Comparison of ENCODE assay signal across 33 cellular contexts in genomic region chr19:1824252-1824622, GRCh38.
"Had no signal": no experiment of that assay in that cellular context is flagged by ENCODE, and none has a peak within 500 bp of the region (broad histone marks: within the 10 kb centered on the region; RNA-seq: fewer than 3 reads in every experiment).

No MANE protein-coding gene starts in this region.

- H3K4me2 ChIP-seq: smooth muscle cell had no signal

- H3K9me3 Mint-ChIP-seq: activated naive CD4-positive, alpha-beta T cell treated with anti-CD3 and anti-CD28 coated beads for 36 hours; effector memory CD8-positive, alpha-beta T cell; immature natural killer cell; naive thymus-derived CD8-positive, alpha-beta T cell; neural crest cell; stimulated activated memory B cell treated with anti-CD40 and anti-IgM and Interleukin-4, amounts not matched to agents 10 μg/mL and 1 μg/mL and 100 μg/mL, for 72 hours; stimulated activated naive CD8-positive, alpha-beta T cell treated with anti-CD3 and anti-CD28 coated beads, Interleukin-15, amount 100 ng/mL, for 72 hours; T-helper 2 cell treated with Interferon-gamma antibody and Interleukin-4, amounts not matched to agents 5 μg/mL and 100 μg/mL, for 36 hours had no signal

- H2AFZ ChIP-seq: parathyroid adenoma had no signal

- H3K27me3 ChIP-seq: heart left ventricle, thyroid gland, upper lobe of left lung, vagina had no signal

- H3K9ac ChIP-seq: parathyroid adenoma had no signal

- H3K4me1 Mint-ChIP-seq: neural crest cell had no signal

- H3K27ac Mint-ChIP-seq: activated naive CD4-positive, alpha-beta T cell treated with anti-CD3 and anti-CD28 coated beads for 36 hours; naive thymus-derived CD8-positive, alpha-beta T cell; stimulated activated memory B cell treated with anti-CD40 and anti-IgM and Interleukin-4, amounts not matched to agents 10 μg/mL and 1 μg/mL and 100 μg/mL, for 72 hours; stimulated activated naive CD8-positive, alpha-beta T cell treated with anti-CD3 and anti-CD28 coated beads, Interleukin-15, amount 100 ng/mL, for 72 hours; T-helper 2 cell treated with Interferon-gamma antibody and Interleukin-4, amounts not matched to agents 5 μg/mL and 100 μg/mL, for 36 hours had no signal

- ATAC-seq: effector memory CD8-positive, alpha-beta T cell; esophagus mucosa; heart left ventricle; left colon; naive thymus-derived CD8-positive, alpha-beta T cell; psoas muscle; stimulated activated memory B cell treated with anti-CD40 and anti-IgM and Interleukin-4, amounts not matched to agents 10 μg/mL and 1 μg/mL and 100 μg/mL, for 72 hours; stimulated activated naive CD8-positive, alpha-beta T cell treated with anti-CD3 and anti-CD28 coated beads, Interleukin-15, amount 100 ng/mL, for 72 hours had no signal

- H3K4me3 Mint-ChIP-seq: activated naive CD4-positive, alpha-beta T cell treated with anti-CD3 and anti-CD28 coated beads for 36 hours; effector memory CD8-positive, alpha-beta T cell; immature natural killer cell; naive thymus-derived CD8-positive, alpha-beta T cell; neural crest cell; stimulated activated memory B cell treated with anti-CD40 and anti-IgM and Interleukin-4, amounts not matched to agents 10 μg/mL and 1 μg/mL and 100 μg/mL, for 72 hours; stimulated activated naive CD8-positive, alpha-beta T cell treated with anti-CD3 and anti-CD28 coated beads, Interleukin-15, amount 100 ng/mL, for 72 hours; T-helper 2 cell treated with Interferon-gamma antibody and Interleukin-4, amounts not matched to agents 5 μg/mL and 100 μg/mL, for 36 hours had no signal

- H3K9me3 ChIP-seq: heart left ventricle, psoas muscle, thyroid gland, upper lobe of left lung, vagina had no signal

- FAIRE-seq: bronchial epithelial cell, colon, kidney had no signal

- H3K27me3 Mint-ChIP-seq: effector memory CD8-positive, alpha-beta T cell; naive thymus-derived CD8-positive, alpha-beta T cell; stimulated activated memory B cell treated with anti-CD40 and anti-IgM and Interleukin-4, amounts not matched to agents 10 μg/mL and 1 μg/mL and 100 μg/mL, for 72 hours; stimulated activated naive CD8-positive, alpha-beta T cell treated with anti-CD3 and anti-CD28 coated beads, Interleukin-15, amount 100 ng/mL, for 72 hours had no signal

- H3K4me3 ChIP-seq: heart left ventricle, psoas muscle, smooth muscle cell, thyroid gland, upper lobe of left lung, vagina had no signal

- H3K4me1 ChIP-seq: parathyroid adenoma had no signal

- H3K27ac ChIP-seq: heart left ventricle, parathyroid adenoma, psoas muscle, thyroid gland, upper lobe of left lung, vagina had no signal

- DNase-seq: activated CD4-positive, alpha-beta T cell treated with anti-CD3 and anti-CD28 coated beads for 4 hours; activated CD4-positive, alpha-beta T cell treated with anti-CD3 and anti-CD28 coated beads, Interleukin-2, amount 50 U/mL, for 48 hours; activated CD8-positive, alpha-beta memory T cell treated with anti-CD3 and anti-CD28 coated beads for 24 hours; activated effector memory CD4-positive, alpha-beta T cell treated with anti-CD3 and anti-CD28 coated beads, Interleukin-2, amount 50 U/mL, for 16 hours; activated naive CD4-positive, alpha-beta T cell treated with anti-CD3 and anti-CD28 coated beads for 36 hours; amygdala; effector memory CD8-positive, alpha-beta T cell; foreskin fibroblast; hypothalamus; immature natural killer cell; left colon; naive thymus-derived CD8-positive, alpha-beta T cell; occipital lobe; psoas muscle; stimulated activated CD4-positive, alpha-beta T cell treated with anti-CD3 and anti-CD28 coated beads, Interleukin-1b, Interleukin-23, amount 100 ng/mL, for 48 hours; stimulated activated CD4-positive, alpha-beta T cell treated with anti-CD3 and anti-CD28 coated beads, Interleukin-4, amount 100 ng/mL, for 4 hours; stimulated activated CD8-positive, alpha-beta memory T cell treated with anti-CD3 and anti-CD28 coated beads, Interleukin-4, amount 100 ng/mL, for 48 hours; stimulated activated naive CD8-positive, alpha-beta T cell treated with anti-CD3 and anti-CD28 coated beads, Interleukin-15, amount 100 ng/mL, for 72 hours; substantia nigra; T-helper 1 cell; thyroid gland had no signal
